Comparison of ENCODE assay signal across 11 cellular contexts in genomic region chr4:54082168-54082567, GRCh38.
DNase-seq lines count a peak whose midpoint lies in the region; ATAC-seq lines count a peak whose summit lies in the region.
"Had no signal": no experiment of that assay in that cellular context is flagged by ENCODE, and none has a peak within 500 bp of the region (broad histone marks: within the 10 kb centered on the region; RNA-seq: fewer than 3 reads in every experiment).

No MANE protein-coding gene starts in this region.

- ATAC-seq in GM21423 (IDR thresholded peaks at IDR 0.05; ENCODE audit: unreplicated experiment): no peak
- ATAC-seq in GM18907 (IDR thresholded peaks at IDR 0.05; ENCODE audit: unreplicated experiment): no peak

- DNase-seq in AG08396 (ENCODE audit: low spot score) (peak; percentile 86), HPDE6-E6E7 (ENCODE audit: extremely low spot score) (peak; percentile 86), astrocyte of the hippocampus (ENCODE audit: low read depth, low spot score) (peak; percentile 93), kidney tubule cell (ENCODE audit: low spot score) (peak; percentile 98), HuH-7.5 (ENCODE audit: low spot score) (no peak), DMS153 (lab: John Stamatoyannopoulos, UW) (no peak)
- DNase-seq: caudate nucleus; NK-92 treated with Interleukin-12 subunit alpha and Interleukin-12 subunit beta, amount 100 ng/mL, for 24 hours; upper lobe of left lung had no signal

Comparison
In these comparisons a context has a peak if more than half of its experiments do, and no peak if none do; other contexts are left out.
1. DNase-seq: peak in AG08396 (single experiment), HPDE6-E6E7 (single experiment), astrocyte of the hippocampus (single experiment) and kidney tubule cell (single experiment); none in HuH-7.5 (single experiment) and DMS153 (single experiment).